ENCODE assay signal across 18 cellular contexts in genomic region chr22:50193621-50194020, GRCh38. TPM values are rescaled to one million over a fixed set of nuclear protein-coding genes. Genes with fewer than 3 reads are reported as not detected.
DNase-seq lines count a peak whose midpoint lies in the region; ATAC-seq and TF ChIP-seq lines count a peak whose summit lies in the region.
"Had no signal": no experiment of that assay in that cellular context is flagged by ENCODE, and none has a peak within 500 bp of the region (broad histone marks: within the 10 kb centered on the region; RNA-seq: fewer than 3 reads in every experiment).

No MANE protein-coding gene starts in this region.

- peaks cover 4 to 36% (median 11%) of the 10 kb centered on the region in 4 donors for H3K4me1 Mint-ChIP-seq in CD4-positive, CD25-positive, alpha-beta regulatory T cell
- H3K4me1 Mint-ChIP-seq in naive thymus-derived CD4-positive, alpha-beta T cell, result peaks cover 21 to 34% (median 25%) of the 10 kb centered on the region in 7 donors

- DNase-seq in CD4-positive, CD25-positive, alpha-beta regulatory T cell, result no peak
- DNase-seq in DND-41 (no peak), RWPE1 (ENCODE audit: low spot score) (no peak), left lobe of liver (ENCODE audit: low spot score) (no peak), dedifferentiated amniotic fluid mesenchymal stem cell (ENCODE audit: extremely low spot score) (no peak), dermis blood vessel endothelial cell (no peak)
- DNase-seq in naive thymus-derived CD4-positive, alpha-beta T cell, result no peak
- DNase-seq: BE2C, Caco-2, DMS53, MV-4-11, NCI-H1436, NCI-H2029 treated with DMSO at 0.1 percent for 48 hours, NCI-H510A treated with DMSO at 0.1 percent for 48 hours, NCI-H82, SIG-M5 had no signal

- intact Hi-C loops in naive thymus-derived CD4-positive, alpha-beta T cell (cut with micrococcal nuclease), result loop anchor here in 1 of 2 donors (5.0 to 10.0 kb wide), 5 partner anchors 229 to 341 kb away; partner anchors contain the start of genes ALG12, CRELD2, PIM3 and SCO2

- H3K9ac ChIP-seq in DND-41 (ENCODE audit: low read depth, low read length), result no peak overlapping the region

- POLR2A ChIA-PET in RWPE1 (lab: Yijun Ruan, JAX; ENCODE audit: low non-redundant PET), result no interaction called here
- POLR2A ChIA-PET in naive thymus-derived CD4-positive, alpha-beta T cell (lab: Charles Lee), result interaction anchor here (1.1 kb wide), 1 partner anchor 165 kb away, joined by 3 read pairs; no protein-coding TSS in a partner anchor

- peaks cover 77% of the 10 kb centered on the region for H4K20me1 ChIP-seq in DND-41 (ENCODE audit: insufficient read depth, low read length)

- H3K27me3 Mint-ChIP-seq in CD4-positive, CD25-positive, alpha-beta regulatory T cell, result no peaks in the 10 kb centered on the region
- H3K27me3 Mint-ChIP-seq in naive thymus-derived CD4-positive, alpha-beta T cell, result no peaks in the 10 kb centered on the region

- H3K27ac ChIP-seq in CD4-positive, CD25-positive, alpha-beta regulatory T cell (ENCODE audit: insufficient read depth, low read length, poor library complexity, severe bottlenecking), result peak overlapping the region; percentile 97
- H3K27ac ChIP-seq in DND-41 (ENCODE audit: low read length), result peak overlapping the region; percentile 40
- H3K27ac ChIP-seq in RWPE1, result peak overlapping the region; percentile 47; the same call in 1 of the 2 replicates
- H3K27ac ChIP-seq in naive thymus-derived CD4-positive, alpha-beta T cell (ENCODE audit: low read depth, low read length), result peak overlapping the region; percentile 98

- H3K79me2 ChIP-seq in DND-41 (ENCODE audit: insufficient read depth, low read length), result peaks cover 54% of the 10 kb centered on the region

- no peaks in the 10 kb centered on the region for H3K27me3 ChIP-seq in CD4-positive, CD25-positive, alpha-beta regulatory T cell (ENCODE audit: control insufficient read depth, insufficient read depth, low read length)
- H3K27me3 ChIP-seq in DND-41 (ENCODE audit: insufficient read depth, low read length, poor library complexity), result no peaks in the 10 kb centered on the region
- no peaks in the 10 kb centered on the region for H3K27me3 ChIP-seq in naive thymus-derived CD4-positive, alpha-beta T cell (ENCODE audit: control insufficient read depth in 2 of 2, insufficient read depth in 2 of 2, low read length in 2 of 2)
- H3K27me3 ChIP-seq: BE2C had no signal

- no peak overlapping the region for H2AFZ ChIP-seq in DND-41 (ENCODE audit: low read depth, low read length)

- no peak overlapping the region for H3K4me3 Mint-ChIP-seq in CD4-positive, CD25-positive, alpha-beta regulatory T cell
- H3K4me3 Mint-ChIP-seq in naive thymus-derived CD4-positive, alpha-beta T cell, result peak overlapping the region in 1 of 10 donors; percentile 49
- H3K4me3 Mint-ChIP-seq: T-helper 1 cell treated with Interleukin-12 subunit alpha and Interleukin-12 subunit beta and Interleukin-4 antibody, amounts not matched to agents 30 μg/mL and 1 μg/mL, for 36 hours had no signal

- H3K36me3 Mint-ChIP-seq in CD4-positive, CD25-positive, alpha-beta regulatory T cell, result peaks cover 5% of the 10 kb centered on the region
- peaks cover 0 to 10% (median 0%) of the 10 kb centered on the region in 5 donors for H3K36me3 Mint-ChIP-seq in naive thymus-derived CD4-positive, alpha-beta T cell

- CTCF ChIA-PET in RWPE1 (lab: Yijun Ruan, JAX), result no interaction called here
- CTCF ChIA-PET in naive thymus-derived CD4-positive, alpha-beta T cell (lab: Charles Lee), result interaction anchor here (1.2 kb wide), 1 partner anchor 427 kb away, joined by 3 read pairs; no protein-coding TSS in a partner anchor

- H3K4me3 ChIP-seq in CD4-positive, CD25-positive, alpha-beta regulatory T cell (ENCODE audit: low read depth, low read length), result no peak overlapping the region
- H3K4me3 ChIP-seq in DND-41 (ENCODE audit: low read depth in 1 of 2, low read length in 2 of 2), result no peak overlapping the region
- no peak overlapping the region for H3K4me3 ChIP-seq in naive thymus-derived CD4-positive, alpha-beta T cell (ENCODE audit: low read length)
- H3K4me3 ChIP-seq: HAP-1 had no signal

- no peak for ATAC-seq in CD4-positive, CD25-positive, alpha-beta regulatory T cell (ENCODE audit: low read depth in 2 of 2)
- ATAC-seq in DND-41 (ENCODE audit: insufficient read depth, low read depth) (no peak), left lobe of liver (no peak)
- ATAC-seq in naive thymus-derived CD4-positive, alpha-beta T cell, result no peak

- H3K27ac Mint-ChIP-seq in CD4-positive, CD25-positive, alpha-beta regulatory T cell, result peak overlapping the region in 1 of 3 donors; percentile 87
- peak overlapping the region in 4 of 9 donors; percentile 41 to 99 (median 78) for H3K27ac Mint-ChIP-seq in naive thymus-derived CD4-positive, alpha-beta T cell
- H3K27ac Mint-ChIP-seq: T-helper 1 cell treated with Interleukin-12 subunit alpha and Interleukin-12 subunit beta and Interleukin-4 antibody, amounts not matched to agents 30 μg/mL and 1 μg/mL, for 36 hours had no signal

- H3K36me3 ChIP-seq in CD4-positive, CD25-positive, alpha-beta regulatory T cell (ENCODE audit: control insufficient read depth, insufficient read depth, low read length), result peaks cover 19% of the 10 kb centered on the region
- H3K36me3 ChIP-seq in DND-41 (ENCODE audit: insufficient read depth, low read length), result peaks cover 73% of the 10 kb centered on the region
- H3K36me3 ChIP-seq in naive thymus-derived CD4-positive, alpha-beta T cell (ENCODE audit: control insufficient read depth in 2 of 3, insufficient read depth in 3 of 3, low read length in 3 of 3), result peaks cover 0 to 50% (median 3%) of the 10 kb centered on the region in 3 experiments

- no peaks in the 10 kb centered on the region for H3K9me3 ChIP-seq in CD4-positive, CD25-positive, alpha-beta regulatory T cell (ENCODE audit: control insufficient read depth in 2 of 2, low read length in 2 of 2)
- H3K9me3 ChIP-seq in DND-41 (ENCODE audit: insufficient read depth, low read length, severe bottlenecking), result no peaks in the 10 kb centered on the region
- no peaks in the 10 kb centered on the region for H3K9me3 ChIP-seq in naive thymus-derived CD4-positive, alpha-beta T cell (ENCODE audit: control insufficient read depth in 2 of 3, low read length in 3 of 3)
- H3K9me3 ChIP-seq: BE2C, Caco-2, HAP-1 had no signal

- peaks cover 53% of the 10 kb centered on the region for H3K4me1 ChIP-seq in CD4-positive, CD25-positive, alpha-beta regulatory T cell (ENCODE audit: control insufficient read depth, insufficient read depth, low read length, poor library complexity, severe bottlenecking)
- H3K4me1 ChIP-seq in DND-41 (ENCODE audit: insufficient read depth, low read length), result peaks cover 43% of the 10 kb centered on the region
- peaks cover 31 to 37% of the 10 kb centered on the region in 2 donors for H3K4me1 ChIP-seq in naive thymus-derived CD4-positive, alpha-beta T cell (ENCODE audit: control insufficient read depth in 2 of 2, insufficient read depth in 2 of 2, low read length in 2 of 2)
- H3K4me1 ChIP-seq: Caco-2 had no signal

- TF ChIP-seq CTCF in DND-41 (IDR thresholded peaks at IDR 0.05; ENCODE audit: borderline replicate concordance, extremely low read depth, low read length, poor library complexity, severe bottlenecking), result no peak
- TF ChIP-seq CTCF in RWPE1 (conservative IDR thresholded peaks at IDR 0.05; ENCODE audit: low read depth), result no peak

- no peaks in the 10 kb centered on the region for H3K9me3 Mint-ChIP-seq in CD4-positive, CD25-positive, alpha-beta regulatory T cell
- H3K9me3 Mint-ChIP-seq in naive thymus-derived CD4-positive, alpha-beta T cell, result no peaks in the 10 kb centered on the region
- H3K9me3 Mint-ChIP-seq: T-helper 1 cell treated with Interleukin-12 subunit alpha and Interleukin-12 subunit beta and Interleukin-4 antibody, amounts not matched to agents 30 μg/mL and 1 μg/mL, for 36 hours had no signal

- no peak overlapping the region for H3K4me2 ChIP-seq in DND-41 (ENCODE audit: insufficient read depth, low read length)

RNA-seq across cellular contexts. Expression of gene SELENOO, which starts 7.2 kb away (rescaled TPM):
- 31.9 TPM for total RNA-seq in CD4-positive, CD25-positive, alpha-beta regulatory T cell
- 1 to 10 TPM; 1.8 to 6.5 (median 3.3) TPM for polyA plus RNA-seq in CD4-positive, CD25-positive, alpha-beta regulatory T cell
- total RNA-seq in naive thymus-derived CD4-positive, alpha-beta T cell, result 10 to 100 TPM; 26.7 to 36.6 (median 32.4) TPM
- 1 to 10 TPM; 3.4 to 5.9 TPM for polyA plus RNA-seq in naive thymus-derived CD4-positive, alpha-beta T cell
- total RNA-seq in left lobe of liver (85.2 TPM), dermis blood vessel endothelial cell (32.8 and 47.0 TPM in 2 replicates)

RNA-seq across cellular contexts. Expression of gene TRABD, which starts 7.9 kb away (rescaled TPM):
- total RNA-seq in CD4-positive, CD25-positive, alpha-beta regulatory T cell, result 115 TPM
- 10 to 100 TPM; 33.0 to 47.6 (median 38.5) TPM for polyA plus RNA-seq in CD4-positive, CD25-positive, alpha-beta regulatory T cell
- 100 to 1,000 TPM; 106 to 157 (median 124) TPM for total RNA-seq in naive thymus-derived CD4-positive, alpha-beta T cell
- polyA plus RNA-seq in naive thymus-derived CD4-positive, alpha-beta T cell, result 10 to 100 TPM; 29.4 to 50.0 TPM
- 25.9 TPM for total RNA-seq in left lobe of liver
- total RNA-seq in dermis blood vessel endothelial cell, result 25.2 and 39.4 TPM in 2 replicates

RNA-seq across cellular contexts. Expression of gene PANX2, which starts 23.1 kb away (rescaled TPM):
- not detected for total RNA-seq in CD4-positive, CD25-positive, alpha-beta regulatory T cell
- not detected for polyA plus RNA-seq in CD4-positive, CD25-positive, alpha-beta regulatory T cell
- 1 to 10 TPM in 1 of 5 experiments, under 1 TPM in 2, not detected in 2; 0.27 to 2.0 (median 0.66) TPM for total RNA-seq in naive thymus-derived CD4-positive, alpha-beta T cell
- not detected for polyA plus RNA-seq in naive thymus-derived CD4-positive, alpha-beta T cell
- 10.6 TPM for total RNA-seq in left lobe of liver
- 0.34 and 0.60 TPM in 2 replicates for total RNA-seq in dermis blood vessel endothelial cell

RNA-seq across cellular contexts. Expression of gene TUBGCP6, which starts 51.2 kb away (rescaled TPM):
- 132 TPM for total RNA-seq in CD4-positive, CD25-positive, alpha-beta regulatory T cell
- 10 to 100 TPM; 14.0 to 16.3 (median 14.2) TPM for polyA plus RNA-seq in CD4-positive, CD25-positive, alpha-beta regulatory T cell
- 100 to 1,000 TPM in 4 of 5 experiments, 10 to 100 TPM in 1; 67.8 to 146 (median 134) TPM for total RNA-seq in naive thymus-derived CD4-positive, alpha-beta T cell
- 10 to 100 TPM; 15.2 to 28.4 TPM for polyA plus RNA-seq in naive thymus-derived CD4-positive, alpha-beta T cell
- total RNA-seq in left lobe of liver (21.3 TPM), dermis blood vessel endothelial cell (28.5 and 38.1 TPM in 2 replicates)

RNA-seq across cellular contexts. Expression of gene HDAC10, which starts 57.4 kb away (rescaled TPM):
- total RNA-seq in CD4-positive, CD25-positive, alpha-beta regulatory T cell, result 125 TPM
- polyA plus RNA-seq in CD4-positive, CD25-positive, alpha-beta regulatory T cell, result 10 to 100 TPM in 1 of 4 donors, 1 to 10 TPM in 3; 6.0 to 12.5 (median 7.3) TPM
- total RNA-seq in naive thymus-derived CD4-positive, alpha-beta T cell, result 100 to 1,000 TPM in 3 of 5 experiments, 10 to 100 TPM in 2; 95.9 to 139 (median 105) TPM
- 1 to 10 TPM; 7.1 to 9.8 TPM for polyA plus RNA-seq in naive thymus-derived CD4-positive, alpha-beta T cell
- total RNA-seq in left lobe of liver (33.3 TPM), dermis blood vessel endothelial cell (35.2 and 39.5 TPM in 2 replicates)

Comparison
In these comparisons a context has a peak if more than half of its experiments do, and no peak if none do; other contexts are left out.
1. H3K27ac ChIP-seq: peak in every context shown above with its lines; median percentile 98 in naive thymus-derived CD4-positive, alpha-beta T cell; 97 in CD4-positive, CD25-positive, alpha-beta regulatory T cell; 47 in RWPE1; 40 in DND-41.